Comparison of ENCODE assay signal across 8 cellular contexts in genomic region chr5:55407059-55407684, GRCh38.
DNase-seq lines count a peak whose midpoint lies in the region; FAIRE-seq and TF ChIP-seq lines count a peak whose summit lies in the region.

No MANE protein-coding gene starts in this region.

- TF ChIP-seq CTCF in D721Med (IDR thresholded peaks at IDR 0.05; ENCODE audit: insufficient read depth, missing control alignments) (peak; percentile 57), adrenal gland (IDR thresholded peaks at IDR 0.05) (peak; percentile 13 to 65 (median 46))

- intact Hi-C loops in adrenal gland (cut with DNase I), result loop anchor here in 1 of 2 donors (5.0 kb wide), 1 partner anchor 280 kb away; no protein-coding TSS in a partner anchor

- no peak for TF ChIP-seq POLR2A in adrenal gland (IDR thresholded peaks at IDR 0.05)

- H3K4me1 ChIP-seq in adrenal gland (replicated peaks in 1 of 2), result peaks cover 0 to 5% of the 10 kb centered on the region in 2 donors

- peaks cover 0 to 33% of the 10 kb centered on the region in 2 donors for H3K36me3 ChIP-seq in adrenal gland (replicated peaks in 1 of 2)

- WGBS in adrenal gland, 4 donors, result 33 to 64% (median 41%) methylated on average over 1 of the region's 1 CpG

- DNase-seq in D721Med (ENCODE audit: insufficient read length, low spot score) (no peak), HT-29 (ENCODE audit: low spot score) (peak; percentile 62), adrenal gland (peak in 1 of 7 donors; percentile 21), hepatic stellate cell (ENCODE audit: low spot score) (peak; percentile 19), superior temporal gyrus (ENCODE audit: extremely low spot score) (peak; percentile 85), ecto neural progenitor cell (ENCODE audit: low spot score) (no peak), GF-D8 (lab: John Stamatoyannopoulos, UW) (no peak)
- DNase-seq in activated CD4-positive, CD25-positive, alpha-beta regulatory T cell treated with anti-CD3 and anti-CD28 coated beads, Interleukin-2, amount 50 U/mL, for 72 hours, result no peak

- no peak overlapping the region for H3K4me3 ChIP-seq in adrenal gland

- FAIRE-seq in D721Med (lab: Jason Lieb, UNC), result no peak

- no peaks in the 10 kb centered on the region for H3K27me3 ChIP-seq in adrenal gland

- no peaks in the 10 kb centered on the region for H3K9me3 ChIP-seq in adrenal gland (replicated peaks in 1 of 3)

- H3K27ac ChIP-seq in adrenal gland, result no peak overlapping the region

Comparison
In these comparisons a context has a peak if more than half of its experiments do, and no peak if none do; other contexts are left out.
1. DNase-seq: peak in HT-29 (single experiment), hepatic stellate cell (single experiment) and superior temporal gyrus (single experiment); none in D721Med (single experiment), ecto neural progenitor cell (single experiment), GF-D8 (single experiment) and activated CD4-positive, CD25-positive, alpha-beta regulatory T cell treated with anti-CD3 and anti-CD28 coated beads, Interleukin-2, amount 50 U/mL, for 72 hours (single experiment).